ENCODE assay signal across 20 cellular contexts in the genomic region with DNA sequence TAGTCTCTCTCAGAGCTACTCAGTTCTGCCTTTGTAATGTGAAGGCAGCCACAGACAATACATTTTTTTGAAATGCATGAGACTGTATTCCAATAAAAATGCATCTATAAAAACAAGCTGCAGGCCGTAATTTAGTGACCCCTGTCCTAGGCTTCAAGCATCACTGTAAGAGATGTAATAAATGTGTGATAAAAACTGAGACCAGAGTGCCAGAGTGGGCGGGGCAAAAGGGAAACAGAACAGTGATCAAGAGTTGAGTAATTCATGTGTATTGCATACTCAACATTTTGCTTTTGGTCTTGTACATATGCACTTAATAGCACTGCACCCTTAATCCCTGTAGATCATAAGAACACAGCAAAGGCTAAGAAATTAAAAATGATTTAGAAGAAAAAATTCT.
DNase-seq lines count a peak whose midpoint lies in the region; ATAC-seq and TF ChIP-seq lines count a peak whose summit lies in the region.
"Had no signal": no experiment of that assay in that cellular context is flagged by ENCODE, and none has a peak within 500 bp of the region (broad histone marks: within the 10 kb centered on the region; RNA-seq: fewer than 3 reads in every experiment).

No MANE protein-coding gene starts in this region.

- CTCF ChIA-PET in HEK293 (lab: Yijun Ruan, JAX) = no interaction called here

- H3K4me3 ChIP-seq in AG09309 (ENCODE audit: control insufficient read depth, low read depth, low read length) (no peak overlapping the region), HEK293 (ENCODE audit: low read depth, low read length) (no peak overlapping the region), brain microvascular endothelial cell (ENCODE audit: low read depth, low read length) (no peak overlapping the region)
- H3K4me3 ChIP-seq: BLaER1, GM23248, Peyer's patch had no signal

- ATAC-seq in left colon = peak; percentile 99
- no peak for ATAC-seq in GM19455 (IDR thresholded peaks at IDR 0.05; ENCODE audit: unreplicated experiment)
- no peak for ATAC-seq in GM19351 (IDR thresholded peaks at IDR 0.05; ENCODE audit: unreplicated experiment)
- ATAC-seq: HCT116, SK-N-SH treated with all-trans-retinoic acid at 6 μM for 48 hours had no signal

- no peak overlapping the region for H3K27ac ChIP-seq in HEK293 (ENCODE audit: extremely low read depth, low read depth, low read length)
- no peak overlapping the region for H3K27ac ChIP-seq in brain microvascular endothelial cell
- H3K27ac ChIP-seq: BLaER1, GM23248, KMS-11, Peyer's patch had no signal

- in situ Hi-C loops in brain microvascular endothelial cell (cut with HindIII; ENCODE audit: low pct_ligation_motif_present, low sequenced_read_pairs) = no loop called here

- H3K36me3 ChIP-seq in HEK293 (ENCODE audit: control insufficient read depth in 2 of 2, insufficient read depth in 1 of 2, low read length in 2 of 2) (no peaks in the 10 kb centered on the region), brain microvascular endothelial cell (replicated peaks) (no peaks in the 10 kb centered on the region)
- H3K36me3 ChIP-seq: BLaER1, Peyer's patch had no signal

- TF ChIP-seq CTCF in AG09309 (IDR thresholded peaks at IDR 0.05; ENCODE audit: control insufficient read depth, insufficient read depth, low read depth, low read length, missing control alignments) = no peak
- no peak for TF ChIP-seq CTCF in HEK293 (tag by site-specific recombination; IDR thresholded peaks at IDR 0.05)
- TF ChIP-seq CTCF in brain microvascular endothelial cell (IDR thresholded peaks at IDR 0.05; ENCODE audit: low read depth, low read length, missing control alignments) = no peak

- no peaks in the 10 kb centered on the region for H3K27me3 ChIP-seq in brain microvascular endothelial cell (replicated peaks)
- H3K27me3 ChIP-seq: BLaER1, Peyer's patch had no signal

- POLR2A ChIA-PET in HEK293 (lab: Yijun Ruan, JAX) = no interaction called here

- intact Hi-C loops in left colon (cut with DNase I, micrococcal nuclease) (no loop called here), head of caudate nucleus (cut with DNase I) (no loop called here)

- DNase-seq in AG09309 (ENCODE audit: low read depth) (peak; percentile 52), brain microvascular endothelial cell (peak; percentile 6), left colon (peak; percentile 33 to 68), SIG-M5 treated with dmso at 0.1 percent for 504 hours (lab: John Stamatoyannopoulos, UW; ENCODE audit: unreplicated experiment) (no peak), head of caudate nucleus (no peak)
- DNase-seq: 8988T, GM23248, NCI-H1048, NCI-H1436 treated with DMSO at 0.1 percent for 48 hours, NCI-H2081, NCI-H524, SHP77 had no signal

- no peaks in the 10 kb centered on the region for H3K9me3 ChIP-seq in HEK293 (ENCODE audit: control insufficient read depth, insufficient read depth, low read depth, low read length)
- H3K9me3 ChIP-seq: BLaER1, Peyer's patch had no signal

- peaks cover 10% of the 10 kb centered on the region for H3K4me1 ChIP-seq in HEK293 (ENCODE audit: control insufficient read depth, insufficient read depth, low read length)
- H3K4me1 ChIP-seq: BLaER1, Peyer's patch had no signal

TF ChIP-seq in HEK293, 187 proteins besides CTCF, POLR2A, EP300 and RAD21:
- TF ChIP-seq, protein P1, sequence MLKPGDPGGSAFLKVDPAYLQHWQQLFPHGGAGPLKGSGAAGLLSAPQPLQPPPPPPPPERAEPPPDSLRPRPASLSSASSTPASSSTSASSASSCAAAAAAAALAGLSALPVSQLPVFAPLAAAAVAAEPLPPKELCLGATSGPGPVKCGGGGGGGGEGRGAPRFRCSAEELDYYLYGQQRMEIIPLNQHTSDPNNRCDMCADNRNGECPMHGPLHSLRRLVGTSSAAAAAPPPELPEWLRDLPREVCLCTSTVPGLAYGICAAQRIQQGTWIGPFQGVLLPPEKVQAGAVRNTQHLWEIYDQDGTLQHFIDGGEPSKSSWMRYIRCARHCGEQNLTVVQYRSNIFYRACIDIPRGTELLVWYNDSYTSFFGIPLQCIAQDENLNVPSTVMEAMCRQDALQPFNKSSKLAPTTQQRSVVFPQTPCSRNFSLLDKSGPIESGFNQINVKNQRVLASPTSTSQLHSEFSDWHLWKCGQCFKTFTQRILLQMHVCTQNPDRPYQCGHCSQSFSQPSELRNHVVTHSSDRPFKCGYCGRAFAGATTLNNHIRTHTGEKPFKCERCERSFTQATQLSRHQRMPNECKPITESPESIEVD (tag by site-specific recombination; IDR thresholded peaks at IDR 0.05) = peak; percentile 30; the same call in 1 of the 2 replicates
- no peak for TF ChIP-seq ZNF530 (tag by site-specific recombination; IDR thresholded peaks at IDR 0.05; ENCODE audit: low read depth)
TF ChIP-seq in HEK293: peak in this region for 1.

Comparison
In these comparisons a context has a peak if more than half of its experiments do, and no peak if none do; other contexts are left out.
1. DNase-seq: peak in AG09309 (single experiment), brain microvascular endothelial cell (single experiment) and left colon (2 of 2); none in SIG-M5 treated with dmso at 0.1 percent for 504 hours (single experiment) and head of caudate nucleus (0 of 42).